Comparison of ENCODE assay signal across 13 cellular contexts in the genomic region with DNA sequence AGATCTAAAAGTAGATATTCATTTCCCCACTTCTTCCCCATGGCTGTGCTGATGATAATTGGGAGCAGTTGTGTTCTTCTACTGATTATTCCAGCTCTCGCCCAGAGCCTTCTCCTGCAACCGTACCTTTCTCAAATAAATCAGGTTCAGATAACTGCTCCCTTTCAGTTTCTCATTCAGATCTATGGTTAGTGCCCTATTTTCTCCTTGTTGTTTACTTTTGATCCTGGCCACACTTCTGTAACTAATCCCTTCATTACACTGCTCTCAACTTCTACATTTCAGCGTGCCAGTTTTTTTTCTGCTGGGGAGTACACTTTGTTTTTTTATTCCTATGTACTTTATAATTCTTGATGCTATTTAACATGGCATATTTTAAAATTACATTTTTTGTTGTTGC. TPM values are rescaled to one million over a fixed set of nuclear protein-coding genes. Genes with fewer than 3 reads are reported as not detected.
DNase-seq lines count a peak whose midpoint lies in the region; ATAC-seq and TF ChIP-seq lines count a peak whose summit lies in the region.
"Had no signal": no experiment of that assay in that cellular context is flagged by ENCODE, and none has a peak within 500 bp of the region (broad histone marks: within the 10 kb centered on the region; RNA-seq: fewer than 3 reads in every experiment).

No MANE protein-coding gene starts in this region.

- no peak overlapping the region for H3K9ac ChIP-seq in mesendoderm (ENCODE audit: low read length)

- peaks cover 6% of the 10 kb centered on the region for H3K4me1 ChIP-seq in HEK293 (ENCODE audit: control insufficient read depth, insufficient read depth, low read length)
- H3K4me1 ChIP-seq in mesendoderm (ENCODE audit: control insufficient read depth, low read depth, low read length) = no peaks in the 10 kb centered on the region
- peaks cover 13% of the 10 kb centered on the region for H3K4me1 ChIP-seq in upper lobe of right lung

- no peak overlapping the region for H3K27ac ChIP-seq in CD4-positive, alpha-beta T cell (ENCODE audit: low read depth, low read length)
- no peak overlapping the region for H3K27ac ChIP-seq in HEK293 (ENCODE audit: extremely low read depth, low read depth, low read length)
- H3K27ac ChIP-seq in mesendoderm (ENCODE audit: low read depth, low read length) = no peak overlapping the region
- H3K27ac ChIP-seq in upper lobe of right lung = no peak overlapping the region

- no peak overlapping the region for H2BK15ac ChIP-seq in mesendoderm (replicated peaks; ENCODE audit: low read depth)

- no peak overlapping the region for H3K56ac ChIP-seq in mesendoderm (ENCODE audit: low read length)

- no peak overlapping the region for H2BK120ac ChIP-seq in mesendoderm (ENCODE audit: low read depth, low read length)

- H3K9me3 Mint-ChIP-seq in CD4-positive, alpha-beta T cell = no peaks in the 10 kb centered on the region
- no peaks in the 10 kb centered on the region for H3K9me3 Mint-ChIP-seq in activated T-helper 1 cell treated with anti-CD3 and anti-CD28 coated beads, Interleukin-12 subunit alpha, Interleukin-12 subunit beta, Interleukin-2, Interleukin-4 antibody, amounts not matched to agents 30 ng/mL and 10 ng/mL and 1 ng/mL, durations not matched to agents 14 hours and 24 hours and 36 hours
- H3K9me3 Mint-ChIP-seq: CD8-positive, alpha-beta T cell had no signal

- peaks cover 18% of the 10 kb centered on the region for H3K79me2 ChIP-seq in mesendoderm (ENCODE audit: control insufficient read depth, insufficient read depth, low read length)

- no peak overlapping the region for H2BK5ac ChIP-seq in mesendoderm (ENCODE audit: low read length)

- DNase-seq in CD4-positive, alpha-beta T cell = no peak
- DNase-seq in mesendoderm = no peak
- DNase-seq in activated T-helper 1 cell treated with anti-CD3 and anti-CD28 coated beads, Interleukin-12 subunit alpha, Interleukin-12 subunit beta, Interleukin-2, Interleukin-4 antibody, amounts not matched to agents 30 ng/mL and 10 ng/mL and 1 ng/mL, durations not matched to agents 14 hours and 24 hours and 36 hours (ENCODE audit: low spot score) = no peak
- no peak for DNase-seq in upper lobe of right lung
- no peak for DNase-seq in stimulated activated CD4-positive, alpha-beta T cell treated with anti-CD3 and anti-CD28 coated beads, Interleukin-4, amount 100 ng/mL, for 4 hours
- DNase-seq: C1 segment of cervical spinal cord; Caco-2; CD8-positive, alpha-beta T cell; DMS153; DND-41; GOT3 had no signal

- WGBS in mesendoderm (ENCODE audit: extremely low coverage, insufficient coverage, low lambda C conversion rate) = no CpG with 5 or more reads among the region's 3 CpGs

- H3K4me2 ChIP-seq in mesendoderm (ENCODE audit: low read length) = no peak overlapping the region

- H3K36me3 ChIP-seq in HEK293 (ENCODE audit: control insufficient read depth in 2 of 2, insufficient read depth in 1 of 2, low read length in 2 of 2) (peaks cover 0 to 9% of the 10 kb centered on the region in 2 experiments; a peak in 1 of 3 replicates), mesendoderm (ENCODE audit: control insufficient read depth, insufficient read depth, low read length) (no peaks in the 10 kb centered on the region), upper lobe of right lung (no peaks in the 10 kb centered on the region)

- no peaks in the 10 kb centered on the region for H3K27me3 ChIP-seq in CD4-positive, alpha-beta T cell (ENCODE audit: control insufficient read depth, insufficient read depth, low read length)
- H3K27me3 ChIP-seq in mesendoderm (ENCODE audit: insufficient read depth, low read length, poor library complexity) (no peaks in the 10 kb centered on the region), upper lobe of right lung (no peaks in the 10 kb centered on the region)

- intact Hi-C loops in CD4-positive, alpha-beta T cell (cut with DNase I, micrococcal nuclease) = no loop called here
- intact Hi-C loops in activated T-helper 1 cell treated with anti-CD3 and anti-CD28 coated beads, Interleukin-12 subunit alpha, Interleukin-12 subunit beta, Interleukin-2, Interleukin-4 antibody, amounts not matched to agents 30 ng/mL and 10 ng/mL and 1 ng/mL, durations not matched to agents 14 hours and 24 hours and 36 hours (cut with micrococcal nuclease) = no loop called here
- intact Hi-C loops in upper lobe of right lung (cut with DNase I) = no loop called here

- no peak overlapping the region for H2AK5ac ChIP-seq in mesendoderm (ENCODE audit: low read length)

- ATAC-seq in CD4-positive, alpha-beta T cell (ENCODE audit: poor library complexity) = no peak
- ATAC-seq in upper lobe of right lung = no peak
- ATAC-seq: CD8-positive, alpha-beta T cell had no signal

- CTCF ChIA-PET in CD4-positive, alpha-beta T cell (lab: Charles Lee) = no interaction called here
- CTCF ChIA-PET in HEK293 (lab: Yijun Ruan, JAX) = no interaction called here

- H3K79me1 ChIP-seq in mesendoderm (ENCODE audit: low read length) = peaks cover 2% of the 10 kb centered on the region

- no peak overlapping the region for H4K5ac ChIP-seq in mesendoderm (ENCODE audit: low read length)

- no peaks in the 10 kb centered on the region for H3K9me3 ChIP-seq in CD4-positive, alpha-beta T cell (ENCODE audit: control insufficient read depth, low read length)
- H3K9me3 ChIP-seq in HEK293 (ENCODE audit: control insufficient read depth, insufficient read depth, low read depth, low read length) (no peaks in the 10 kb centered on the region), upper lobe of right lung (no peaks in the 10 kb centered on the region)
- H3K9me3 ChIP-seq: Caco-2, HAP-1 had no signal

- peaks cover 29% of the 10 kb centered on the region for H3K36me3 Mint-ChIP-seq in CD4-positive, alpha-beta T cell (ENCODE audit: low read depth)
- H3K36me3 Mint-ChIP-seq in activated T-helper 1 cell treated with anti-CD3 and anti-CD28 coated beads, Interleukin-12 subunit alpha, Interleukin-12 subunit beta, Interleukin-2, Interleukin-4 antibody, amounts not matched to agents 30 ng/mL and 10 ng/mL and 1 ng/mL, durations not matched to agents 14 hours and 24 hours and 36 hours (ENCODE audit: low read depth) = peaks cover 10% of the 10 kb centered on the region

- H3K27me3 Mint-ChIP-seq in CD4-positive, alpha-beta T cell = no peaks in the 10 kb centered on the region
- peaks cover 5% of the 10 kb centered on the region for H3K27me3 Mint-ChIP-seq in activated T-helper 1 cell treated with anti-CD3 and anti-CD28 coated beads, Interleukin-12 subunit alpha, Interleukin-12 subunit beta, Interleukin-2, Interleukin-4 antibody, amounts not matched to agents 30 ng/mL and 10 ng/mL and 1 ng/mL, durations not matched to agents 14 hours and 24 hours and 36 hours (ENCODE audit: insufficient read depth)

- H3K4me1 Mint-ChIP-seq in CD4-positive, alpha-beta T cell (ENCODE audit: low read depth) = peaks cover 42% of the 10 kb centered on the region
- H3K4me1 Mint-ChIP-seq in activated T-helper 1 cell treated with anti-CD3 and anti-CD28 coated beads, Interleukin-12 subunit alpha, Interleukin-12 subunit beta, Interleukin-2, Interleukin-4 antibody, amounts not matched to agents 30 ng/mL and 10 ng/mL and 1 ng/mL, durations not matched to agents 14 hours and 24 hours and 36 hours (ENCODE audit: low read depth) = peaks cover 35% of the 10 kb centered on the region

- H3K27ac Mint-ChIP-seq in CD4-positive, alpha-beta T cell = no peak overlapping the region
- no peak overlapping the region for H3K27ac Mint-ChIP-seq in activated T-helper 1 cell treated with anti-CD3 and anti-CD28 coated beads, Interleukin-12 subunit alpha, Interleukin-12 subunit beta, Interleukin-2, Interleukin-4 antibody, amounts not matched to agents 30 ng/mL and 10 ng/mL and 1 ng/mL, durations not matched to agents 14 hours and 24 hours and 36 hours
- H3K27ac Mint-ChIP-seq: CD8-positive, alpha-beta T cell had no signal

- no peak overlapping the region for H3K23ac ChIP-seq in mesendoderm (ENCODE audit: low read length)

- H4K8ac ChIP-seq in mesendoderm (ENCODE audit: low read depth, low read length) = no peak overlapping the region

- H3K4me3 ChIP-seq in HEK293 (ENCODE audit: low read depth, low read length) (no peak overlapping the region), mesendoderm (ENCODE audit: low read length) (no peak overlapping the region), upper lobe of right lung (no peak overlapping the region)
- H3K4me3 ChIP-seq: HAP-1 had no signal

- H3K4ac ChIP-seq in mesendoderm (ENCODE audit: low read depth, low read length) = peak overlapping the region; percentile 6

- POLR2A ChIA-PET in CD4-positive, alpha-beta T cell (lab: Charles Lee) = no interaction called here
- POLR2A ChIA-PET in HEK293 (lab: Yijun Ruan, JAX) = no interaction called here

- peak overlapping the region; percentile 26 for H3K4me3 Mint-ChIP-seq in CD4-positive, alpha-beta T cell
- no peak overlapping the region for H3K4me3 Mint-ChIP-seq in activated T-helper 1 cell treated with anti-CD3 and anti-CD28 coated beads, Interleukin-12 subunit alpha, Interleukin-12 subunit beta, Interleukin-2, Interleukin-4 antibody, amounts not matched to agents 30 ng/mL and 10 ng/mL and 1 ng/mL, durations not matched to agents 14 hours and 24 hours and 36 hours
- H3K4me3 Mint-ChIP-seq: CD8-positive, alpha-beta T cell had no signal

- no peak overlapping the region for H3K18ac ChIP-seq in mesendoderm (ENCODE audit: low read length)

- TF ChIP-seq CTCF in CD4-positive, alpha-beta T cell (IDR thresholded peaks at IDR 0.05) = no peak
- TF ChIP-seq CTCF in HEK293 (tag by site-specific recombination; IDR thresholded peaks at IDR 0.05) = no peak
- TF ChIP-seq CTCF in upper lobe of right lung (IDR thresholded peaks at IDR 0.05) = no peak

RNA-seq across cellular contexts. Expression of gene STRAP, which starts 2.8 kb away (rescaled TPM):
- 100 to 1,000 TPM; 138 to 140 TPM for total RNA-seq in CD4-positive, alpha-beta T cell
- 286 TPM for polyA plus RNA-seq in mesendoderm (2013, experiment 1 of 2)
- 280 TPM for polyA plus RNA-seq in mesendoderm (2013, experiment 2 of 2)
- total RNA-seq in activated T-helper 1 cell treated with anti-CD3 and anti-CD28 coated beads, Interleukin-12 subunit alpha, Interleukin-12 subunit beta, Interleukin-2, Interleukin-4 antibody, amounts not matched to agents 30 ng/mL and 10 ng/mL and 1 ng/mL, durations not matched to agents 14 hours and 24 hours and 36 hours = 147 and 156 TPM in 2 replicates
- total RNA-seq in upper lobe of right lung = 68.3 TPM

RNA-seq across cellular contexts. Expression of gene DERA, which starts 31.7 kb away (rescaled TPM):
- 1 to 10 TPM; 6.2 to 7.2 TPM for total RNA-seq in CD4-positive, alpha-beta T cell
- 10.9 TPM for polyA plus RNA-seq in mesendoderm (2013, experiment 1 of 2)
- 11.4 TPM for polyA plus RNA-seq in mesendoderm (2013, experiment 2 of 2)
- total RNA-seq in activated T-helper 1 cell treated with anti-CD3 and anti-CD28 coated beads, Interleukin-12 subunit alpha, Interleukin-12 subunit beta, Interleukin-2, Interleukin-4 antibody, amounts not matched to agents 30 ng/mL and 10 ng/mL and 1 ng/mL, durations not matched to agents 14 hours and 24 hours and 36 hours = 15.3 and 17.1 TPM in 2 replicates
- total RNA-seq in upper lobe of right lung = 36.6 TPM
